Comparison of ENCODE assay signal across 14 cellular contexts in the genomic region with DNA sequence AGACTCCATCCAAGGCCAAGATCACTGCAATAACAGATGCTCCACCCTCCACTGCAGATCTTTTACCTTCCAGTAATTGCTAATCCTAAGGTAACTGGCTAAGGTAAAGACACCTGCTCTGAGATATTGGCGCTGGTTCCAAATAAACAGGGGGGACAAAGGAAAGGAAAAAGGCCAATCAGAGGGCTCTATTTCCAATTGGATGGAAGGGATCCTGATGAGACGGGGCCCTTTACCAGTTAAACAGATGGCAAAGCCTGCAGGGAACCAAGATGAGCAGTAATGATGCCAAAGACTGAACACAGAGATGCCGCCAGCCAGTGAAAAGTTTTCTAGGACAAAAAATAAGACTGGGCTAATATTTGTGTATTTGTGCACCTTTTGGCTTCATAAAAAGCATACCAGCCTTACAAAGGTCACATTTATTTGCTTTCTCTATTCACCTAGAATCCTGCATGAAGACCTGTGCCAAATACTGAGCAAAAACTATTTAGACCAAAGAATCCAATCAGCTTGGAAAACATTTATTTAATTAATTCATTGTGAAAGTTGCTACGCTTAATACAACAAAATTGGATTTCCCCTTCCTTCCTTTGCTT.
A peak's percentile ranks its signal among the peaks of the same experiment; 100 is the strongest.
DNase-seq lines count a peak whose midpoint lies in the region; ATAC-seq, FAIRE-seq and TF ChIP-seq lines count a peak whose summit lies in the region.
"Had no signal": no experiment of that assay in that cellular context is flagged by ENCODE, and none has a peak within 500 bp of the region (broad histone marks: within the 10 kb centered on the region; RNA-seq: fewer than 3 reads in every experiment).

No MANE protein-coding gene starts in this region.

- H3K4me2 ChIP-seq in A549, result peak overlapping the region; percentile 75

- no peak for TF ChIP-seq EP300 in A549 (IDR thresholded peaks at IDR 0.05)

- FAIRE-seq in A549 (lab: Jason Lieb, UNC), result no peak
- FAIRE-seq: frontal cortex had no signal

- H3K9me3 ChIP-seq in A549 (no peaks in the 10 kb centered on the region), uterus (no peaks in the 10 kb centered on the region)

- CTCF ChIA-PET in A549 (lab: Yijun Ruan, JAX), result interaction anchor here (1.9 kb wide), 1 partner anchor 29 kb away, joined by 3 read pairs; no protein-coding TSS in a partner anchor
- CTCF ChIA-PET in activated B cell treated with CpG ODN at 0.5 μM for 24 hours (lab: Charles Lee), result no interaction called here

- WGBS in A549 (ENCODE audit: missing lambda C conversion rate), result 68% methylated on average over 4 of the region's 4 CpGs

- H3K4me3 ChIP-seq in A549 (no peak overlapping the region), uterus (no peak overlapping the region)

- H3K27ac ChIP-seq in A549 (peak overlapping the region; percentile 75 to 90), uterus (no peak overlapping the region)

- no peak for DNase-seq in A549 (ENCODE audit: low read depth in 1 of 2, low spot score in 1 of 2)
- DNase-seq in DMS153 treated with DMSO at 0.1 percent for 48 hours (lab: John Stamatoyannopoulos, UW; ENCODE audit: unreplicated experiment), result peak; percentile 62
- peak; percentile 79 to 95 for DNase-seq in NCI-H2081 (lab: John Stamatoyannopoulos, UW)
- DNase-seq in activated B cell treated with CpG ODN at 0.5 μM for 24 hours, result no peak
- DNase-seq in uterus, result no peak
- DNase-seq in stimulated activated CD4-positive, alpha-beta T cell treated with anti-CD3 and anti-CD28 coated beads, Interleukin-15, amount 100 ng/mL, for 24 hours, result no peak
- no peak for DNase-seq in activated effector memory CD4-positive, alpha-beta T cell treated with Interleukin-2 at 50 U/mL for 16 hours
- DNase-seq: activated naive CD4-positive, alpha-beta T cell treated with anti-CD3 and anti-CD28 coated beads, Interleukin-2, amount 50 U/mL, for 16 hours; SW 1271; trophoblast cell had no signal

- H3K27ac Mint-ChIP-seq in activated B cell treated with CpG ODN at 0.5 μM for 24 hours, result no peak overlapping the region

- POLR2A ChIA-PET in A549 (lab: Yijun Ruan, JAX), result no interaction called here
- POLR2A ChIA-PET in activated B cell treated with CpG ODN at 0.5 μM for 24 hours (lab: Charles Lee), result interaction anchor here (1.3 kb wide), 1 partner anchor 13 kb away, joined by 3 read pairs; no protein-coding TSS in a partner anchor

- no peaks in the 10 kb centered on the region for H3K27me3 Mint-ChIP-seq in activated B cell treated with CpG ODN at 0.5 μM for 24 hours

- intact Hi-C loops in activated B cell treated with CpG ODN at 0.5 μM for 24 hours (cut with micrococcal nuclease) (loop anchor here (1.0 to 2.0 kb wide), 2 partner anchors 8 to 16 kb away; no protein-coding TSS in a partner anchor), uterus (cut with DNase I; ENCODE audit: low total_unique reads) (no loop called here)

- peaks cover 60% of the 10 kb centered on the region for H3K4me1 Mint-ChIP-seq in activated B cell treated with CpG ODN at 0.5 μM for 24 hours

- peaks cover 73% of the 10 kb centered on the region for H3K4me1 ChIP-seq in A549
- no peaks in the 10 kb centered on the region for H3K4me1 ChIP-seq in uterus

- H3K9me3 Mint-ChIP-seq in activated B cell treated with CpG ODN at 0.5 μM for 24 hours, result no peaks in the 10 kb centered on the region
- H3K9me3 Mint-ChIP-seq: mesothelial cell of epicardium had no signal

- no peak for TF ChIP-seq RAD21 in A549 (conservative IDR thresholded peaks at IDR 0.05 in 1 of 2, IDR thresholded peaks at IDR 0.05 in 1 of 2)

- ATAC-seq in A549, result no peak
- no peak for ATAC-seq in activated B cell treated with CpG ODN at 0.5 μM for 24 hours (ENCODE audit: low read depth)
- no peak for ATAC-seq in GM21367 (IDR thresholded peaks at IDR 0.05; ENCODE audit: unreplicated experiment)
- ATAC-seq: Panc1 had no signal

- no peaks in the 10 kb centered on the region for H3K27me3 ChIP-seq in uterus

- TF ChIP-seq POLR2A in A549 (IDR thresholded peaks at IDR 0.05; ENCODE audit: low read length), result no peak
- TF ChIP-seq POLR2A in uterus (IDR thresholded peaks at IDR 0.05), result no peak

- H3K4me3 Mint-ChIP-seq in activated B cell treated with CpG ODN at 0.5 μM for 24 hours, result peak overlapping the region; percentile 0
- H3K4me3 Mint-ChIP-seq: mesothelial cell of epicardium had no signal

- TF ChIP-seq CTCF in A549 (IDR thresholded peaks at IDR 0.05) (no peak), activated B cell treated with CpG ODN at 0.5 μM for 24 hours (IDR thresholded peaks at IDR 0.05) (no peak), uterus (IDR thresholded peaks at IDR 0.05) (no peak)

- H3K36me3 Mint-ChIP-seq in activated B cell treated with CpG ODN at 0.5 μM for 24 hours (ENCODE audit: low read depth), result peaks cover 18% of the 10 kb centered on the region

- H3K36me3 ChIP-seq in uterus, result no peaks in the 10 kb centered on the region

TF ChIP-seq in A549, 52 proteins besides CTCF, POLR2A, EP300 and RAD21:
- TF ChIP-seq PHF8 (IDR thresholded peaks at IDR 0.05; ENCODE audit: borderline replicate concordance, low read depth), result no peak

Comparison
In these comparisons a context has a peak if more than half of its experiments do, and no peak if none do; other contexts are left out.
1. DNase-seq: peak in DMS153 treated with DMSO at 0.1 percent for 48 hours (single experiment) and NCI-H2081 (2 of 2); none in A549 (0 of 2), activated B cell treated with CpG ODN at 0.5 μM for 24 hours (single experiment), uterus (0 of 2), stimulated activated CD4-positive, alpha-beta T cell treated with anti-CD3 and anti-CD28 coated beads, Interleukin-15, amount 100 ng/mL, for 24 hours (single experiment) and activated effector memory CD4-positive, alpha-beta T cell treated with Interleukin-2 at 50 U/mL for 16 hours (single experiment).
2. H3K27ac ChIP-seq: peak in A549 (2 of 2); none in uterus (0 of 2).